40 cellular contexts compared by ENCODE assay signal in the genomic region with DNA sequence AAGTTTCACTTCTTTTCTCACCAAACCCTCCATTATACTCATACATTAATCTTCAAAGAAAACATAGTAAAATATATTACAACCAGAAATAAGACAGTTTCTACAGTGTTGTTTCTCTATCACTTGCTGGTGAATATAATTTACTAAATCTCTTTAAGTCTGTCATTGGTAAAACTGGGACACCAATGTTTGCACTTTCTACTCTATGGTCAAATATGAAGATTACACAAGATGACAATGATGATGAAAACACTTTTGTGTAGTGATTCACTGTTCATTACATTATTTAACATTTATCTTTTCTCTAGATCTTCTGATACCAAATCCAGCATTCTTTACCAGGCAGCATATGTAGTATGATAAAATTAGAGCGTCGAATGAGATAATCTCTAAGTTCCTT.
"Had no signal": no experiment of that assay in that cellular context is flagged by ENCODE, and none has a peak within 500 bp of the region (broad histone marks: within the 10 kb centered on the region; RNA-seq: fewer than 3 reads in every experiment).

No MANE protein-coding gene starts in this region.

- H3K9me3 ChIP-seq: adrenal gland, ascending aorta, body of pancreas, breast epithelium had no signal

- ATAC-seq: activated naive CD4-positive, alpha-beta T cell treated with anti-CD3 and anti-CD28 coated beads, Interleukin-2, amount 50 U/mL, for 72 hours; activated naive CD8-positive, alpha-beta T cell treated with anti-CD3 and anti-CD28 coated beads, Interleukin-2, amount 50 U/mL, for 24 hours; activated T-cell treated with anti-CD3 and anti-CD28 coated beads, Interleukin-2, amount 50 U/mL, for 72 hours; activated T-helper 17 cell treated with anti-CD3 and anti-CD28 coated beads, Interleukin-2, amount 50 U/mL, for 72 hours; body of pancreas had no signal

- H3K27ac ChIP-seq: adrenal gland, ascending aorta, body of pancreas, brain microvascular endothelial cell, breast epithelium, cardiac muscle cell had no signal

- DNase-seq: activated effector memory CD4-positive, alpha-beta T cell treated with anti-CD3 and anti-CD28 coated beads, Interleukin-2, amount 50 U/mL, for 16 hours; activated effector memory CD4-positive, alpha-beta T cell treated with Interleukin-2 at 50 U/mL for 16 hours; activated gamma-delta T cell; activated gamma-delta T cell treated with Interleukin-2 at 50 U/mL for 16 hours; activated naive CD4-positive, alpha-beta T cell; activated naive CD4-positive, alpha-beta T cell treated with anti-CD3 and anti-CD28 coated beads for 36 hours; activated naive CD4-positive, alpha-beta T cell treated with anti-CD3 and anti-CD28 coated beads, Interleukin-2, amount 10 ng/mL, durations not matched to agents 7 days and 5 days; activated naive CD4-positive, alpha-beta T cell treated with anti-CD3 and anti-CD28 coated beads, Interleukin-2, amount 50 U/mL, for 16 hours; activated naive CD4-positive, alpha-beta T cell treated with Interleukin-2 at 50 U/mL for 16 hours; activated naive CD8-positive, alpha-beta T cell treated with anti-CD3 and anti-CD28 coated beads for 36 hours; activated naive CD8-positive, alpha-beta T cell treated with anti-CD3 and anti-CD28 coated beads, Interleukin-2, amount 10 ng/mL, durations not matched to agents 7 days and 5 days; activated naive CD8-positive, alpha-beta T cell treated with anti-CD3 and anti-CD28 coated beads, Interleukin-2, amount 50 U/mL, for 24 hours; activated T-cell treated with anti-CD3 and anti-CD28 coated beads, Interleukin-2, amount 50 U/mL, for 1 hour; activated T-cell treated with anti-CD3 and anti-CD28 coated beads, Interleukin-2, amount 50 U/mL, for 24 hours; activated T-cell treated with anti-CD3 and anti-CD28 coated beads, Interleukin-2, amount 50 U/mL, for 48 hours; activated T-cell treated with anti-CD3 and anti-CD28 coated beads, Interleukin-2, amount 50 U/mL, for 72 hours; adrenal gland; amniotic stem cell; amygdala; anterior cingulate cortex; aorta; body of pancreas; brain microvascular endothelial cell; caudate nucleus; central memory CD4-positive, alpha-beta T cell; cerebellar nuclear complex had no signal

- H3K4me3 Mint-ChIP-seq: activated naive CD4-positive, alpha-beta T cell treated with anti-CD3 and anti-CD28 coated beads for 36 hours; activated naive CD4-positive, alpha-beta T cell treated with anti-CD3 and anti-CD28 coated beads, Interleukin-2, amount 10 ng/mL, durations not matched to agents 7 days and 5 days; activated naive CD4-positive, alpha-beta T cell treated with anti-CD3 and anti-CD28 coated beads, Interleukin-2, amount 50 U/mL, for 24 hours; activated naive CD8-positive, alpha-beta T cell; activated naive CD8-positive, alpha-beta T cell treated with anti-CD3 and anti-CD28 coated beads for 36 hours; activated naive CD8-positive, alpha-beta T cell treated with anti-CD3 and anti-CD28 coated beads, Interleukin-2, amount 10 ng/mL, durations not matched to agents 7 days and 5 days; activated naive CD8-positive, alpha-beta T cell treated with anti-CD3 and anti-CD28 coated beads, Interleukin-2, amount 50 U/mL, for 24 hours; activated T-cell treated with anti-CD3 and anti-CD28 coated beads, Interleukin-2, amount 50 U/mL, for 24 hours; activated T-cell treated with anti-CD3 and anti-CD28 coated beads, Interleukin-2, amount 50 U/mL, for 72 hours; activated T-helper 1 cell treated with anti-CD3 and anti-CD28 coated beads, Interleukin-12 subunit alpha, Interleukin-12 subunit beta, Interleukin-2, Interleukin-4 antibody, amounts not matched to agents 30 ng/mL and 10 ng/mL and 1 ng/mL, durations not matched to agents 14 hours and 24 hours and 36 hours; activated T-helper 17 cell treated with anti-CD3 and anti-CD28 coated beads, Interleukin-2, amount 50 U/mL, for 72 hours; brain; central memory CD8-positive, alpha-beta T cell had no signal

- H3K9me3 Mint-ChIP-seq: activated naive CD4-positive, alpha-beta T cell treated with anti-CD3 and anti-CD28 coated beads for 36 hours; activated naive CD4-positive, alpha-beta T cell treated with anti-CD3 and anti-CD28 coated beads, Interleukin-2, amount 10 ng/mL, durations not matched to agents 7 days and 5 days; activated naive CD4-positive, alpha-beta T cell treated with anti-CD3 and anti-CD28 coated beads, Interleukin-2, amount 50 U/mL, for 24 hours; activated naive CD8-positive, alpha-beta T cell treated with anti-CD3 and anti-CD28 coated beads for 36 hours; activated naive CD8-positive, alpha-beta T cell treated with anti-CD3 and anti-CD28 coated beads, Interleukin-2, amount 50 U/mL, for 24 hours; activated T-cell treated with anti-CD3 and anti-CD28 coated beads, Interleukin-2, amount 50 U/mL, for 24 hours; activated T-helper 1 cell treated with anti-CD3 and anti-CD28 coated beads, Interleukin-12 subunit alpha, Interleukin-12 subunit beta, Interleukin-2, Interleukin-4 antibody, amounts not matched to agents 30 ng/mL and 10 ng/mL and 1 ng/mL, durations not matched to agents 14 hours and 24 hours and 36 hours; activated T-helper 17 cell treated with anti-CD3 and anti-CD28 coated beads, Interleukin-2, amount 50 U/mL, for 72 hours; activated T-helper 2 cell treated with anti-CD3 and anti-CD28 coated beads, Interferon-gamma antibody, Interleukin-2, Interleukin-4, amounts not matched to agents 10 μg/mL and 5 μg/mL and 100 μg/mL, durations not matched to agents 14 hours and 24 hours and 36 hours; central memory CD8-positive, alpha-beta T cell had no signal

- H3K27me3 Mint-ChIP-seq: brain had no signal

- H3K4me3 ChIP-seq: adrenal gland, ascending aorta, body of pancreas, breast epithelium, cardiac muscle cell had no signal

- H3K36me3 ChIP-seq: adrenal gland, ascending aorta, brain microvascular endothelial cell, breast epithelium, cardiac muscle cell had no signal

- H3K27me3 ChIP-seq: adrenal gland, ascending aorta, body of pancreas, brain microvascular endothelial cell, breast epithelium, cardiac muscle cell had no signal

- H3K36me3 Mint-ChIP-seq: activated naive CD4-positive, alpha-beta T cell treated with anti-CD3 and anti-CD28 coated beads, Interleukin-2, amount 10 ng/mL, durations not matched to agents 7 days and 5 days; activated naive CD4-positive, alpha-beta T cell treated with anti-CD3 and anti-CD28 coated beads, Interleukin-2, amount 50 U/mL, for 24 hours; activated naive CD4-positive, alpha-beta T cell treated with anti-CD3 and anti-CD28 coated beads, Interleukin-2, amount 50 U/mL, for 72 hours; activated naive CD8-positive, alpha-beta T cell; activated naive CD8-positive, alpha-beta T cell treated with anti-CD3 and anti-CD28 coated beads for 36 hours; activated naive CD8-positive, alpha-beta T cell treated with anti-CD3 and anti-CD28 coated beads, Interleukin-2, amount 10 ng/mL, durations not matched to agents 7 days and 5 days; brain had no signal

- FAIRE-seq: astrocyte, bronchial epithelial cell, colon had no signal

- H3K4me1 Mint-ChIP-seq: activated naive CD4-positive, alpha-beta T cell treated with anti-CD3 and anti-CD28 coated beads, Interleukin-2, amount 10 ng/mL, durations not matched to agents 7 days and 5 days; activated naive CD4-positive, alpha-beta T cell treated with anti-CD3 and anti-CD28 coated beads, Interleukin-2, amount 50 U/mL, for 24 hours; activated naive CD8-positive, alpha-beta T cell treated with anti-CD3 and anti-CD28 coated beads, Interleukin-2, amount 10 ng/mL, durations not matched to agents 7 days and 5 days; activated T-helper 17 cell treated with anti-CD3 and anti-CD28 coated beads, Interleukin-2, amount 50 U/mL, for 72 hours; central memory CD8-positive, alpha-beta T cell had no signal

- H3K4me1 ChIP-seq: adrenal gland, ascending aorta, body of pancreas, breast epithelium had no signal
